In the genomic region with DNA sequence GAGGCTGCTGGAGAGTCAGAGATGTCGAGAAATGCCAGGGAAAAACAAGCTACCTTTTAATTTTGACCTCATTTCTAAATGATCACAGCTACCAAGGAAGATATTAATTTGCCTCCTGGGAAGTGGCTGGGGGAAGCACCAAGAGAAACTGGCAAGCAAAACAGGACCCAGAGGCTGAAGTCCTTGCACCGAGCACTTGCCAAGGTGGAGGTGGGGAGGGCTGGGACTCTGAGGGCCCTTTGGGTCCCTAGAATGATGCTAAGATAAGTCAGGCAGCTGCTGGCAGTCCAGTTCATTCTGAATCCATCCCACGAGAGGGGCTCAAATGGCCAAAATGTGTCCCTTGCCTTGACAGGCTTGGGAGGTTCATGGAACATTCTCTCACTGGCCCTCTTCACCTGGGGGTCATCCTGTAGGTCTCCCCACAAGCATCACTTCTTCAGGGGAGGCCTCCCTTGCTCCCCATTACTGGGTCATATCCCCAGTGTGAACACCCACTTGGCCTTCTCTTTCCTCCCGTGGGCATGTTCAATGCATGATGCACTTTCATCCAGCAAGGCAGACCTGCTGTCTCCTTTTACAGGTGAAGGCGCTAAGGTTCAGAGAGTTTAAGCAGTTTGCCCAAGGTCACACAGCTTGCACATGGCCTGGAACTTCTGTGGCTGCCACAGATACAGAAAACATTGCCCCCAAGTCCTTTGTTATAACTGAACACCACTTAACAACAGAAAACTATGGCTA, we compare ENCODE assay signal across 1 cellular context.
TF ChIP-seq lines count a peak whose summit lies in the region.

No MANE protein-coding gene starts in this region.

TF ChIP-seq in WTC11, 78 proteins besides CTCF, POLR2A, EP300 and RAD21 (continued from another document):
- TF ChIP-seq, protein P1, sequence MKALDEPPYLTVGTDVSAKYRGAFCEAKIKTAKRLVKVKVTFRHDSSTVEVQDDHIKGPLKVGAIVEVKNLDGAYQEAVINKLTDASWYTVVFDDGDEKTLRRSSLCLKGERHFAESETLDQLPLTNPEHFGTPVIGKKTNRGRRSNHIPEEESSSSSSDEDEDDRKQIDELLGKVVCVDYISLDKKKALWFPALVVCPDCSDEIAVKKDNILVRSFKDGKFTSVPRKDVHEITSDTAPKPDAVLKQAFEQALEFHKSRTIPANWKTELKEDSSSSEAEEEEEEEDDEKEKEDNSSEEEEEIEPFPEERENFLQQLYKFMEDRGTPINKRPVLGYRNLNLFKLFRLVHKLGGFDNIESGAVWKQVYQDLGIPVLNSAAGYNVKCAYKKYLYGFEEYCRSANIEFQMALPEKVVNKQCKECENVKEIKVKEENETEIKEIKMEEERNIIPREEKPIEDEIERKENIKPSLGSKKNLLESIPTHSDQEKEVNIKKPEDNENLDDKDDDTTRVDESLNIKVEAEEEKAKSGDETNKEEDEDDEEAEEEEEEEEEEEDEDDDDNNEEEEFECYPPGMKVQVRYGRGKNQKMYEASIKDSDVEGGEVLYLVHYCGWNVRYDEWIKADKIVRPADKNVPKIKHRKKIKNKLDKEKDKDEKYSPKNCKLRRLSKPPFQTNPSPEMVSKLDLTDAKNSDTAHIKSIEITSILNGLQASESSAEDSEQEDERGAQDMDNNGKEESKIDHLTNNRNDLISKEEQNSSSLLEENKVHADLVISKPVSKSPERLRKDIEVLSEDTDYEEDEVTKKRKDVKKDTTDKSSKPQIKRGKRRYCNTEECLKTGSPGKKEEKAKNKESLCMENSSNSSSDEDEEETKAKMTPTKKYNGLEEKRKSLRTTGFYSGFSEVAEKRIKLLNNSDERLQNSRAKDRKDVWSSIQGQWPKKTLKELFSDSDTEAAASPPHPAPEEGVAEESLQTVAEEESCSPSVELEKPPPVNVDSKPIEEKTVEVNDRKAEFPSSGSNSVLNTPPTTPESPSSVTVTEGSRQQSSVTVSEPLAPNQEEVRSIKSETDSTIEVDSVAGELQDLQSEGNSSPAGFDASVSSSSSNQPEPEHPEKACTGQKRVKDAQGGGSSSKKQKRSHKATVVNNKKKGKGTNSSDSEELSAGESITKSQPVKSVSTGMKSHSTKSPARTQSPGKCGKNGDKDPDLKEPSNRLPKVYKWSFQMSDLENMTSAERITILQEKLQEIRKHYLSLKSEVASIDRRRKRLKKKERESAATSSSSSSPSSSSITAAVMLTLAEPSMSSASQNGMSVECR (CRISPR knock-in tag; IDR thresholded peaks at IDR 0.05; ENCODE audit: borderline replicate concordance) = no peak
- TF ChIP-seq, protein P2, sequence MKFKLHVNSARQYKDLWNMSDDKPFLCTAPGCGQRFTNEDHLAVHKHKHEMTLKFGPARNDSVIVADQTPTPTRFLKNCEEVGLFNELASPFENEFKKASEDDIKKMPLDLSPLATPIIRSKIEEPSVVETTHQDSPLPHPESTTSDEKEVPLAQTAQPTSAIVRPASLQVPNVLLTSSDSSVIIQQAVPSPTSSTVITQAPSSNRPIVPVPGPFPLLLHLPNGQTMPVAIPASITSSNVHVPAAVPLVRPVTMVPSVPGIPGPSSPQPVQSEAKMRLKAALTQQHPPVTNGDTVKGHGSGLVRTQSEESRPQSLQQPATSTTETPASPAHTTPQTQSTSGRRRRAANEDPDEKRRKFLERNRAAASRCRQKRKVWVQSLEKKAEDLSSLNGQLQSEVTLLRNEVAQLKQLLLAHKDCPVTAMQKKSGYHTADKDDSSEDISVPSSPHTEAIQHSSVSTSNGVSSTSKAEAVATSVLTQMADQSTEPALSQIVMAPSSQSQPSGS (CRISPR knock-in tag; IDR thresholded peaks at IDR 0.05; ENCODE audit: borderline replicate concordance, low read depth) = no peak
- TF ChIP-seq IRF2 (CRISPR knock-in tag; IDR thresholded peaks at IDR 0.05; ENCODE audit: borderline replicate concordance, low read depth) (no peak), SOX15 (CRISPR knock-in tag; IDR thresholded peaks at IDR 0.05) (no peak), NR1H2 (CRISPR knock-in tag; IDR thresholded peaks at IDR 0.05) (no peak), ESRRA (CRISPR knock-in tag; IDR thresholded peaks at IDR 0.05; ENCODE audit: borderline replicate concordance) (no peak)
- TF ChIP-seq, protein P3, sequence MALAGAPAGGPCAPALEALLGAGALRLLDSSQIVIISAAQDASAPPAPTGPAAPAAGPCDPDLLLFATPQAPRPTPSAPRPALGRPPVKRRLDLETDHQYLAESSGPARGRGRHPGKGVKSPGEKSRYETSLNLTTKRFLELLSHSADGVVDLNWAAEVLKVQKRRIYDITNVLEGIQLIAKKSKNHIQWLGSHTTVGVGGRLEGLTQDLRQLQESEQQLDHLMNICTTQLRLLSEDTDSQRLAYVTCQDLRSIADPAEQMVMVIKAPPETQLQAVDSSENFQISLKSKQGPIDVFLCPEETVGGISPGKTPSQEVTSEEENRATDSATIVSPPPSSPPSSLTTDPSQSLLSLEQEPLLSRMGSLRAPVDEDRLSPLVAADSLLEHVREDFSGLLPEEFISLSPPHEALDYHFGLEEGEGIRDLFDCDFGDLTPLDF (CRISPR knock-in tag; IDR thresholded peaks at IDR 0.05) = no peak
- TF ChIP-seq, protein P4, sequence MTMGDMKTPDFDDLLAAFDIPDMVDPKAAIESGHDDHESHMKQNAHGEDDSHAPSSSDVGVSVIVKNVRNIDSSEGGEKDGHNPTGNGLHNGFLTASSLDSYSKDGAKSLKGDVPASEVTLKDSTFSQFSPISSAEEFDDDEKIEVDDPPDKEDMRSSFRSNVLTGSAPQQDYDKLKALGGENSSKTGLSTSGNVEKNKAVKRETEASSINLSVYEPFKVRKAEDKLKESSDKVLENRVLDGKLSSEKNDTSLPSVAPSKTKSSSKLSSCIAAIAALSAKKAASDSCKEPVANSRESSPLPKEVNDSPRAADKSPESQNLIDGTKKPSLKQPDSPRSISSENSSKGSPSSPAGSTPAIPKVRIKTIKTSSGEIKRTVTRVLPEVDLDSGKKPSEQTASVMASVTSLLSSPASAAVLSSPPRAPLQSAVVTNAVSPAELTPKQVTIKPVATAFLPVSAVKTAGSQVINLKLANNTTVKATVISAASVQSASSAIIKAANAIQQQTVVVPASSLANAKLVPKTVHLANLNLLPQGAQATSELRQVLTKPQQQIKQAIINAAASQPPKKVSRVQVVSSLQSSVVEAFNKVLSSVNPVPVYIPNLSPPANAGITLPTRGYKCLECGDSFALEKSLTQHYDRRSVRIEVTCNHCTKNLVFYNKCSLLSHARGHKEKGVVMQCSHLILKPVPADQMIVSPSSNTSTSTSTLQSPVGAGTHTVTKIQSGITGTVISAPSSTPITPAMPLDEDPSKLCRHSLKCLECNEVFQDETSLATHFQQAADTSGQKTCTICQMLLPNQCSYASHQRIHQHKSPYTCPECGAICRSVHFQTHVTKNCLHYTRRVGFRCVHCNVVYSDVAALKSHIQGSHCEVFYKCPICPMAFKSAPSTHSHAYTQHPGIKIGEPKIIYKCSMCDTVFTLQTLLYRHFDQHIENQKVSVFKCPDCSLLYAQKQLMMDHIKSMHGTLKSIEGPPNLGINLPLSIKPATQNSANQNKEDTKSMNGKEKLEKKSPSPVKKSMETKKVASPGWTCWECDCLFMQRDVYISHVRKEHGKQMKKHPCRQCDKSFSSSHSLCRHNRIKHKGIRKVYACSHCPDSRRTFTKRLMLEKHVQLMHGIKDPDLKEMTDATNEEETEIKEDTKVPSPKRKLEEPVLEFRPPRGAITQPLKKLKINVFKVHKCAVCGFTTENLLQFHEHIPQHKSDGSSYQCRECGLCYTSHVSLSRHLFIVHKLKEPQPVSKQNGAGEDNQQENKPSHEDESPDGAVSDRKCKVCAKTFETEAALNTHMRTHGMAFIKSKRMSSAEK (CRISPR knock-in tag; IDR thresholded peaks at IDR 0.05; ENCODE audit: borderline replicate concordance) = no peak
